In genomic region chr3:65133752-65134151, GRCh38 we compare ENCODE assay signal across 7 cellular contexts.
DNase-seq lines count a peak whose midpoint lies in the region; ATAC-seq, FAIRE-seq and TF ChIP-seq lines count a peak whose summit lies in the region.
"Not testable (repeated sequence)": the region's sequence is repeated elsewhere in the genome, so short reads cannot be mapped to it uniquely, and the experiment has no call there.

No MANE protein-coding gene starts in this region.

- peak; percentile 11 for ATAC-seq in omental fat pad (ENCODE audit: low FRiP score)
- ATAC-seq in sciatic nerve: peak; percentile 63

- not testable (repeated sequence) for BruUV-seq in endothelial cell of umbilical vein (replicated peaks; lab: Mats Ljungman, UMichigan)

- TF ChIP-seq POLR2A in endothelial cell of umbilical vein (IDR thresholded peaks at IDR 0.05; ENCODE audit: low read depth, low read length): not testable (repeated sequence)

- not testable (repeated sequence) for H3K9me3 ChIP-seq in GM23248 (ENCODE audit: low read depth); endothelial cell of umbilical vein (replicated peaks; ENCODE audit: control insufficient read depth, insufficient read depth, low read length)

- not testable (repeated sequence) for H3F3A ChIP-seq in GM23248 (ENCODE audit: insufficient read depth)

- intact Hi-C loops in endothelial cell of umbilical vein (cut with micrococcal nuclease); sciatic nerve (cut with DNase I): not testable (repeated sequence)

- DNase-seq in GM23248 (peak; percentile 3), NCI-H226 (peak; percentile 51), astrocyte of the cerebellum (ENCODE audit: low read depth) (peak; percentile 2), endothelial cell of umbilical vein (ENCODE audit: low read depth, low spot score) (peak; percentile 75), fibroblast of pulmonary artery (ENCODE audit: low read depth) (peak; percentile 42)
- not testable (repeated sequence) for DNase-seq in omental fat pad (ENCODE audit: low spot score); sciatic nerve (ENCODE audit: low spot score)

- peak; percentile 92 for FAIRE-seq in endothelial cell of umbilical vein (lab: Jason Lieb, UNC)

- H3K4me3 ChIP-seq in GM23248; astrocyte of the cerebellum (ENCODE audit: low read depth, low read length); endothelial cell of umbilical vein (replicated peaks in 1 of 3; ENCODE audit: insufficient read depth in 1 of 3, low read depth in 1 of 3, low read length in 3 of 3); fibroblast of pulmonary artery (replicated peaks; ENCODE audit: low read depth, low read length): not testable (repeated sequence)

- POLR2A ChIA-PET in endothelial cell of umbilical vein (lab: Charles Lee): not testable (repeated sequence)

- H3K9ac ChIP-seq in GM23248; endothelial cell of umbilical vein (replicated peaks; ENCODE audit: extremely low read depth, insufficient read depth, low read length): not testable (repeated sequence)

- CTCF ChIA-PET in endothelial cell of umbilical vein (lab: Charles Lee): interaction anchor here (1.4 kb wide), 1 partner anchor 600 kb away, joined by 4 read pairs; no protein-coding TSS in a partner anchor

- H3K9me1 ChIP-seq in endothelial cell of umbilical vein (replicated peaks; ENCODE audit: control insufficient read depth, extremely low read depth, insufficient read depth, low read length): not testable (repeated sequence)

- not testable (repeated sequence) for H3K4me1 ChIP-seq in GM23248 (ENCODE audit: insufficient read depth); endothelial cell of umbilical vein (ENCODE audit: control insufficient read depth, extremely low read depth, insufficient read depth, low read length)

- not testable (repeated sequence) for H3K79me2 ChIP-seq in GM23248 (ENCODE audit: insufficient read depth); endothelial cell of umbilical vein (ENCODE audit: control insufficient read depth, insufficient read depth, low read length)

- not testable (repeated sequence) for H3K36me3 ChIP-seq in GM23248 (ENCODE audit: low read depth); endothelial cell of umbilical vein (ENCODE audit: control insufficient read depth in 2 of 2, extremely low read depth in 1 of 2, insufficient read depth in 2 of 2, low read length in 2 of 2)

- not testable (repeated sequence) for H3K27me3 ChIP-seq in GM23248 (replicated peaks; ENCODE audit: insufficient read depth); endothelial cell of umbilical vein (ENCODE audit: control insufficient read depth in 2 of 2, insufficient read depth in 2 of 2, low read length in 2 of 2)

- not testable (repeated sequence) for H3K4me2 ChIP-seq in GM23248 (ENCODE audit: unreplicated experiment)
- peak overlapping the region; percentile 8 for H3K4me2 ChIP-seq in endothelial cell of umbilical vein (ENCODE audit: insufficient read depth, low read length)

- not testable (repeated sequence) for H3K27ac ChIP-seq in GM23248; endothelial cell of umbilical vein (ENCODE audit: insufficient read depth, low read depth, low read length)

- not testable (repeated sequence) for H4K20me1 ChIP-seq in GM23248 (ENCODE audit: insufficient read depth); endothelial cell of umbilical vein (replicated peaks; ENCODE audit: control insufficient read depth, extremely low read depth, insufficient read depth, low read length)

- 50 to 56% methylated on average over 3 of the region's 3 CpGs for WGBS in GM23248 (ENCODE audit: low coverage in 1 of 2, low lambda C conversion rate in 2 of 2, missing lambda C conversion rate in 2 of 2), 2 experiments

- H3K9me2 ChIP-seq in GM23248 (ENCODE audit: insufficient read depth): not testable (repeated sequence)

- dilution Hi-C loops in endothelial cell of umbilical vein (cut with MboI; ENCODE audit: extremely low pct_ligation_motif_present, low sequenced_read_pairs): not testable (repeated sequence)

- not testable (repeated sequence) for H2AFZ ChIP-seq in GM23248; endothelial cell of umbilical vein (ENCODE audit: low read depth, low read length)

- in situ Hi-C loops in GM23248 (cut with MboI); astrocyte of the cerebellum (cut with HindIII; ENCODE audit: low sequenced_read_pairs): not testable (repeated sequence)

- not testable (repeated sequence) for TF ChIP-seq CTCF in astrocyte of the cerebellum (IDR thresholded peaks at IDR 0.05; ENCODE audit: low read depth, low read length, missing control alignments); endothelial cell of umbilical vein (IDR thresholded peaks at IDR 0.05; ENCODE audit: extremely low read depth in 1 of 2, insufficient read depth in 1 of 2, low read depth in 1 of 2, low read length in 2 of 2); fibroblast of pulmonary artery (IDR thresholded peaks at IDR 0.05; ENCODE audit: low read length, missing control alignments); omental fat pad (IDR thresholded peaks at IDR 0.05)
